12 cellular contexts compared by ENCODE assay signal in genomic region chr7:83347836-83348482, GRCh38.
DNase-seq lines count a peak whose midpoint lies in the region; ATAC-seq, FAIRE-seq and TF ChIP-seq lines count a peak whose summit lies in the region.
"Had no signal": no experiment of that assay in that cellular context is flagged by ENCODE, and none has a peak within 500 bp of the region (broad histone marks: within the 10 kb centered on the region; RNA-seq: fewer than 3 reads in every experiment).

No MANE protein-coding gene starts in this region.

- intact Hi-C loops in A673 (cut with micrococcal nuclease; ENCODE audit: unreplicated experiment), result no loop called here
- intact Hi-C loops in pancreas (cut with DNase I), result no loop called here

- peak; percentile 17 for DNase-seq in A673 (ENCODE audit: low spot score)
- peak; percentile 12 for DNase-seq in HS-27A (ENCODE audit: low read depth)
- peak; percentile 51 for DNase-seq in astrocyte of the cerebellum (ENCODE audit: low read depth)
- peak; percentile 83 for DNase-seq in iris pigment epithelial cell (ENCODE audit: low read depth)
- DNase-seq in NCI-H524 treated with DMSO at 0.1 percent for 48 hours (lab: John Stamatoyannopoulos, UW), result no peak
- no peak for DNase-seq in GM19240 (ENCODE audit: insufficient read length, low spot score)
- no peak for DNase-seq in pancreas
- no peak for DNase-seq in HuH-7.5 (ENCODE audit: low spot score)
- DNase-seq: activated CD4-positive, alpha-beta T cell treated with anti-CD3 and anti-CD28 coated beads for 48 hours; glutamatergic neuron; upper lobe of left lung had no signal

- H3K27me3 ChIP-seq in A673 (replicated peaks; ENCODE audit: insufficient read depth, low read depth, low read length, poor library complexity) (no peaks in the 10 kb centered on the region), pancreas (no peaks in the 10 kb centered on the region)
- H3K27me3 ChIP-seq: BLaER1, upper lobe of left lung had no signal

- H3K4me3 ChIP-seq in A673 (ENCODE audit: low read depth, low read length, poor library complexity, severe bottlenecking) (no peak overlapping the region), astrocyte of the cerebellum (ENCODE audit: low read depth, low read length) (no peak overlapping the region), pancreas (no peak overlapping the region)
- H3K4me3 ChIP-seq: BLaER1, upper lobe of left lung had no signal

- H3K4me1 ChIP-seq in A673 (ENCODE audit: insufficient read depth, low read length, poor library complexity, severe bottlenecking), result no peaks in the 10 kb centered on the region
- H3K4me1 ChIP-seq in pancreas, result no peaks in the 10 kb centered on the region
- H3K4me1 ChIP-seq: BLaER1, upper lobe of left lung had no signal

- POLR2A ChIA-PET in A673 (lab: Charles Lee; ENCODE audit: low non-redundant PET), result interaction anchor here (0.6 kb wide), 1 partner anchor 13 kb away, joined by 4 read pairs; no protein-coding TSS in a partner anchor

- CTCF ChIA-PET in A673 (lab: Charles Lee), result no interaction called here

- no peaks in the 10 kb centered on the region for H3K36me3 ChIP-seq in A673 (ENCODE audit: insufficient read depth, low read length, poor library complexity, severe bottlenecking)
- H3K36me3 ChIP-seq in pancreas, result no peaks in the 10 kb centered on the region
- H3K36me3 ChIP-seq: BLaER1, upper lobe of left lung had no signal

- in situ Hi-C loops in astrocyte of the cerebellum (cut with HindIII; ENCODE audit: low sequenced_read_pairs), result no loop called here

- H3K9me3 ChIP-seq in A673 (ENCODE audit: low read depth, low read length, poor library complexity, severe bottlenecking), result no peaks in the 10 kb centered on the region
- no peaks in the 10 kb centered on the region for H3K9me3 ChIP-seq in pancreas
- H3K9me3 ChIP-seq: BLaER1 had no signal

- ATAC-seq in pancreas, result no peak

- no peak for FAIRE-seq in pancreas (lab: Jason Lieb, UNC)

- H3K27ac ChIP-seq in A673 (ENCODE audit: low read depth, low read length, poor library complexity, severe bottlenecking) (no peak overlapping the region), pancreas (no peak overlapping the region)
- H3K27ac ChIP-seq: BLaER1, upper lobe of left lung had no signal

- TF ChIP-seq CTCF in A673 (conservative IDR thresholded peaks at IDR 0.05; ENCODE audit: low read depth, low read length), result no peak
- no peak for TF ChIP-seq CTCF in astrocyte of the cerebellum (IDR thresholded peaks at IDR 0.05; ENCODE audit: low read depth, low read length, missing control alignments)
- TF ChIP-seq CTCF in pancreas (IDR thresholded peaks at IDR 0.05), result no peak

- BruUV-seq in A673 (replicated peaks; lab: Mats Ljungman, UMichigan), result no TSS peak

- WGBS in pancreas, 2 donors, result 39 to 44% methylated on average over 5 of the region's 5 CpGs

Comparison
In these comparisons a context has a peak if more than half of its experiments do, and no peak if none do; other contexts are left out.
1. DNase-seq: peak in A673 (single experiment), HS-27A (single experiment), astrocyte of the cerebellum (single experiment) and iris pigment epithelial cell (single experiment); none in NCI-H524 treated with DMSO at 0.1 percent for 48 hours (single experiment), GM19240 (single experiment), pancreas (0 of 6) and HuH-7.5 (single experiment).